ENCODE assay signal across 8 cellular contexts in genomic region chr7:79454325-79454960, GRCh38. TPM values are rescaled to one million over a fixed set of nuclear protein-coding genes. Genes with fewer than 3 reads are reported as not detected.
DNase-seq lines count a peak whose midpoint lies in the region; ATAC-seq and TF ChIP-seq lines count a peak whose summit lies in the region.

No MANE protein-coding gene starts in this region.

- H3K9me3 ChIP-seq in hepatocyte (ENCODE audit: low read depth) (no peaks in the 10 kb centered on the region), prostate gland (no peaks in the 10 kb centered on the region)

- DNase-seq in COLO829 (ENCODE audit: low spot score) (peak; percentile 25), amniotic epithelial cell (ENCODE audit: low read depth) (peak; percentile 60), hepatocyte (ENCODE audit: low spot score) (peak; percentile 52), prostate gland (ENCODE audit: low spot score) (peak; percentile 26), NCI-H2107 (lab: John Stamatoyannopoulos, UW) (no peak), NCI-H1436 treated with DMSO at 0.1 percent for 48 hours (lab: John Stamatoyannopoulos, UW) (no peak)
- no peak for DNase-seq in central memory CD4-positive, alpha-beta T cell

- TF ChIP-seq POLR2A in prostate gland (IDR thresholded peaks at IDR 0.05): no peak

- no peaks in the 10 kb centered on the region for H3K9me2 ChIP-seq in hepatocyte (replicated peaks; ENCODE audit: insufficient read depth)

- no peaks in the 10 kb centered on the region for H4K20me1 ChIP-seq in hepatocyte (ENCODE audit: insufficient read depth, poor library complexity, severe bottlenecking)

- peaks cover 34% of the 10 kb centered on the region for H3K79me2 ChIP-seq in hepatocyte

- WGBS in hepatocyte (ENCODE audit: low lambda C conversion rate, missing lambda C conversion rate): 4% methylated on average over 24 of the region's 24 CpGs
- 5% methylated on average over 24 of the region's 24 CpGs for WGBS in prostate gland

- H3K36me3 ChIP-seq in hepatocyte (replicated peaks; ENCODE audit: insufficient read depth, low read depth): no peaks in the 10 kb centered on the region
- H3K36me3 ChIP-seq in prostate gland: no peaks in the 10 kb centered on the region

- no peak for ATAC-seq in HG02981 (IDR thresholded peaks at IDR 0.05; ENCODE audit: unreplicated experiment)

- H3K27ac ChIP-seq in hepatocyte: peak overlapping the region; percentile 79
- peak overlapping the region; percentile 89 to 90 for H3K27ac ChIP-seq in prostate gland

- no peaks in the 10 kb centered on the region for H3K27me3 ChIP-seq in hepatocyte
- H3K27me3 ChIP-seq in prostate gland (replicated peaks; ENCODE audit: insufficient read depth): no peaks in the 10 kb centered on the region

- peak overlapping the region; percentile 95 for H3K4me2 ChIP-seq in hepatocyte

- H3K4me1 ChIP-seq in hepatocyte (ENCODE audit: insufficient read depth) (no peaks in the 10 kb centered on the region), prostate gland (replicated peaks) (no peaks in the 10 kb centered on the region)

- H3K4me3 ChIP-seq in hepatocyte (peak overlapping the region; percentile 69), prostate gland (peak overlapping the region; percentile 52 to 58)

- no peak for TF ChIP-seq CTCF in hepatocyte (IDR thresholded peaks at IDR 0.05; ENCODE audit: poor library complexity)
- no peak for TF ChIP-seq CTCF in prostate gland (IDR thresholded peaks at IDR 0.05)

- H2AFZ ChIP-seq in hepatocyte: peak overlapping the region; percentile 69

- intact Hi-C loops in prostate gland (cut with DNase I): loop anchor here (5.0 kb wide), 1 partner anchor 1432 kb away; no protein-coding TSS in a partner anchor

RNA-seq across cellular contexts. Expression of gene MAGI2, which starts 1.0 kb away (rescaled TPM):
- total RNA-seq in hepatocyte: 6.7 and 8.5 TPM in 2 replicates
- 3.1 and 52.5 TPM in 2 replicates for polyA plus RNA-seq in hepatocyte
- 10 to 100 TPM; 27.1 to 31.3 TPM for total RNA-seq in prostate gland

Comparison
In these comparisons a context has a peak if more than half of its experiments do, and no peak if none do; other contexts are left out.
1. DNase-seq: peak in COLO829 (single experiment), amniotic epithelial cell (single experiment), hepatocyte (single experiment) and prostate gland (single experiment); none in NCI-H2107 (single experiment), NCI-H1436 treated with DMSO at 0.1 percent for 48 hours (single experiment) and central memory CD4-positive, alpha-beta T cell (single experiment).